In the genomic region with DNA sequence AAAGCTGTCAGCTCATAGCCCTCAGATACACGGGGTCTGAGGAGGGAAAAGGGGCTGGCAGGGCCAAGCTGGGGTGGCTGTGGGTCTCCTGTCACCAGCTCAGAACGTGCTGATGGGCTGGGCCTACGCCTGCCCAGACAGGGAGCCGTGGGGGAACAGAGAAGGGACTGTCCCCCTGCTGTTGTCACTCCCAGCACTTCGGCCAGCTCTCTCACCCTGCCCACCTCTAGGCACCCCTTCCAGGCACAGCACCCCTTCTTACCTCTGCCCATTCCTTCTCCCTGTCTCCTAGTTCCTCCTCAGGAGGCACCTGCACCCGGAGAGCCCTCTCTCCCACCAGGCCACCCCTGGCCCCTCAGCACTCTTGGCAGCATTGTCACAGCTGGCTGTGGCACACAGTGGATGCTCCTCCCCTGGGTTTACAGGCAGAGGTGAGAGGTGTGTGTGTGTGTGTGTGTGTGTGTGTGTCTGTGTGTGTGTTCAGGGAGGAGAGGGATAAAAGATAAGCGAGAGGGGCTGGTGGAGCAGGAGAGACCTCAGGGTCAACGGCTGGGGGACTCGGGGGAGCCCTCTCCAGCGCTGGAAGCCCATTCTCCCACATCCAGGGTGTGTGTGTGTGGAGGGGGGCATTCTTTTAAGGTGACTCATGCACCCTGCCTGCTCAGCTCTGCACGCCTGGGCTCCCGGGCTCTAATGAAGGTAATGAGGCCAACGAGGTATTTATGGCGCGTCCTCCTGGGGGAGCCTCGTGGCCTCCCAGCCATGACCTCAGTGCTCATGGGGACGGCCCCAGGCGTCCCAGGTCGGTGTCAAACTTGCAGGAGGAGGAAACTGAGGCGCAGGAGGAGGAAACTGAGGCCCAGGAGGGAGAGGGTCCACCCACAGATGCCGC, we compare ENCODE assay signal across 9 cellular contexts.
A peak's percentile ranks its signal among the peaks of the same experiment; 100 is the strongest.
DNase-seq lines count a peak whose midpoint lies in the region; ATAC-seq and TF ChIP-seq lines count a peak whose summit lies in the region.
"Had no signal": no experiment of that assay in that cellular context is flagged by ENCODE, and none has a peak within 500 bp of the region (broad histone marks: within the 10 kb centered on the region; RNA-seq: fewer than 3 reads in every experiment).

No MANE protein-coding gene starts in this region.

- no peaks in the 10 kb centered on the region for H3F3A ChIP-seq in GM23248 (ENCODE audit: insufficient read depth)

- peak; percentile 84 for DNase-seq in GM23248
- DNase-seq in RPMI8226, result peak; percentile 50
- DNase-seq in foreskin fibroblast, result peak; percentile 63 to 64
- DNase-seq in skeletal muscle cell (ENCODE audit: low read depth), result peak; percentile 52
- DNase-seq in testis, result no peak
- DNase-seq in left colon, result no peak
- DNase-seq in stimulated activated CD4-positive, alpha-beta T cell treated with anti-CD3 and anti-CD28 coated beads, Interleukin-12 subunit alpha, Interleukin-12 subunit beta, amount 100 ng/mL, for 4 hours, result no peak
- no peak for DNase-seq in NCI-H1436 (lab: John Stamatoyannopoulos, UW)
- DNase-seq: activated CD8-positive, alpha-beta T cell treated with anti-CD3 and anti-CD28 coated beads for 36 hours had no signal

- H3K27me3 ChIP-seq in GM23248 (replicated peaks; ENCODE audit: insufficient read depth) (no peaks in the 10 kb centered on the region), testis (no peaks in the 10 kb centered on the region)

- H3K4me3 ChIP-seq in GM23248 (no peak overlapping the region), foreskin fibroblast (ENCODE audit: low read depth in 1 of 2, low read length in 2 of 2) (no peak overlapping the region), skeletal muscle cell (ENCODE audit: low read depth, low read length) (no peak overlapping the region), testis (no peak overlapping the region)

- H3K27ac ChIP-seq in GM23248, result no peak overlapping the region
- no peak overlapping the region for H3K27ac ChIP-seq in testis

- intact Hi-C loops in testis (cut with DNase I; ENCODE audit: low total_unique reads) (no loop called here), left colon (cut with DNase I, micrococcal nuclease) (no loop called here)

- H3K79me2 ChIP-seq in GM23248 (ENCODE audit: insufficient read depth), result no peaks in the 10 kb centered on the region

- TF ChIP-seq CTCF in foreskin fibroblast (IDR thresholded peaks at IDR 0.05; ENCODE audit: low read depth, low read length), result no peak
- TF ChIP-seq CTCF in testis (IDR thresholded peaks at IDR 0.05), result no peak

- H3K4me2 ChIP-seq in GM23248 (ENCODE audit: unreplicated experiment), result peak overlapping the region; percentile 72

- H3K36me3 ChIP-seq in GM23248 (ENCODE audit: low read depth), result no peaks in the 10 kb centered on the region
- no peaks in the 10 kb centered on the region for H3K36me3 ChIP-seq in testis (ENCODE audit: low read depth, missing control alignments)

- in situ Hi-C loops in GM23248 (cut with MboI), result no loop called here

- H3K4me1 ChIP-seq in GM23248 (ENCODE audit: insufficient read depth) (peaks cover 10% of the 10 kb centered on the region), testis (no peaks in the 10 kb centered on the region)

- no peak for TF ChIP-seq POLR2A in testis (IDR thresholded peaks at IDR 0.05)

- H2AFZ ChIP-seq in GM23248, result no peak overlapping the region

- WGBS in GM23248 (ENCODE audit: low coverage in 1 of 2, low lambda C conversion rate in 2 of 2, missing lambda C conversion rate in 2 of 2), 2 experiments, result 58 to 70% methylated on average over 18 to 19 of the region's 21 CpGs
- 64 to 69% methylated on average over 13 to 19 of the region's 21 CpGs for WGBS in testis, 2 donors

- ATAC-seq in left colon, result no peak
- ATAC-seq: activated CD8-positive, alpha-beta T cell treated with anti-CD3 and anti-CD28 coated beads for 36 hours had no signal

- H3K9me3 ChIP-seq in GM23248 (ENCODE audit: low read depth) (no peaks in the 10 kb centered on the region), testis (no peaks in the 10 kb centered on the region)

- H3K9ac ChIP-seq in GM23248, result peak overlapping the region; percentile 49; the same call in 1 of the 2 replicates

- no peaks in the 10 kb centered on the region for H3K9me2 ChIP-seq in GM23248 (ENCODE audit: insufficient read depth)

- H4K20me1 ChIP-seq in GM23248 (ENCODE audit: insufficient read depth), result no peaks in the 10 kb centered on the region

Comparison
In these comparisons a context has a peak if more than half of its experiments do, and no peak if none do; other contexts are left out.
1. DNase-seq: peak in GM23248 (single experiment), RPMI8226 (single experiment), foreskin fibroblast (2 of 2) and skeletal muscle cell (single experiment); none in testis (single experiment), left colon (0 of 2), stimulated activated CD4-positive, alpha-beta T cell treated with anti-CD3 and anti-CD28 coated beads, Interleukin-12 subunit alpha, Interleukin-12 subunit beta, amount 100 ng/mL, for 4 hours (single experiment) and NCI-H1436 (single experiment).